Comparison of ENCODE assay signal across 19 cellular contexts in genomic region chr4:168564024-168564423, GRCh38.
DNase-seq lines count a peak whose midpoint lies in the region; ATAC-seq and TF ChIP-seq lines count a peak whose summit lies in the region.
"Had no signal": no experiment of that assay in that cellular context is flagged by ENCODE, and none has a peak within 500 bp of the region (broad histone marks: within the 10 kb centered on the region; RNA-seq: fewer than 3 reads in every experiment).

No MANE protein-coding gene starts in this region.

- ATAC-seq in HCT116 (no peak), IMR-90 (ENCODE audit: low read depth) (no peak)
- ATAC-seq: CD8-positive, alpha-beta T cell; GM12878 had no signal

- no peak overlapping the region for H3K4me2 ChIP-seq in HCT116 (ENCODE audit: low read length)
- H3K4me2 ChIP-seq in IMR-90 (ENCODE audit: low read depth, low read length), result no peak overlapping the region
- peak overlapping the region; percentile 7 for H3K4me2 ChIP-seq in smooth muscle cell
- H3K4me2 ChIP-seq: BLaER1 treated with 17β-estradiol and CSF1 and Interleukin-3, amounts not matched to agents 10 nM and 100 nM had no signal

- H4K91ac ChIP-seq in IMR-90 (ENCODE audit: insufficient read depth, low read depth, low read length), result no peak overlapping the region; the same call in 1 of the 2 replicates

- H3K56ac ChIP-seq in IMR-90 (ENCODE audit: extremely low read depth, insufficient read depth, low read length), result no peak overlapping the region

- H3K27me3 ChIP-seq in left ventricle myocardium inferior (ENCODE audit: low read depth), result no peaks in the 10 kb centered on the region
- no peaks in the 10 kb centered on the region for H3K27me3 ChIP-seq in HCT116 (ENCODE audit: insufficient read depth, low read length)
- no peaks in the 10 kb centered on the region for H3K27me3 ChIP-seq in IMR-90 (ENCODE audit: control insufficient read depth, insufficient read depth, low read length)
- no peaks in the 10 kb centered on the region for H3K27me3 ChIP-seq in smooth muscle cell (ENCODE audit: low read depth)
- H3K27me3 ChIP-seq: BLaER1 treated with 17β-estradiol and CSF1 and Interleukin-3, amounts not matched to agents 10 nM and 100 nM had no signal

- peaks cover 7% of the 10 kb centered on the region for H3K9me1 ChIP-seq in IMR-90 (ENCODE audit: insufficient read depth, low read length)

- TF ChIP-seq POLR2A in HCT116 (IDR thresholded peaks at IDR 0.05; ENCODE audit: borderline replicate concordance, extremely low read depth, insufficient read depth, insufficient read length), result no peak
- no peak for TF ChIP-seq POLR2A in IMR-90 (IDR thresholded peaks at IDR 0.05; ENCODE audit: low read depth, low read length)

- no peak overlapping the region for H4K8ac ChIP-seq in IMR-90 (ENCODE audit: low read depth in 2 of 2, low read length in 2 of 2)

- H3K79me2 ChIP-seq in HCT116 (ENCODE audit: insufficient read depth, low read length), result no peaks in the 10 kb centered on the region
- no peaks in the 10 kb centered on the region for H3K79me2 ChIP-seq in smooth muscle cell (ENCODE audit: low read depth)

- CTCF ChIA-PET in HCT116 (lab: Charles Lee), result no interaction called here
- CTCF ChIA-PET in IMR-90 (lab: Yijun Ruan, JAX), result no interaction called here

- H4K20me1 ChIP-seq in HCT116 (ENCODE audit: insufficient read depth) (no peaks in the 10 kb centered on the region), IMR-90 (ENCODE audit: insufficient read depth, low read length) (no peaks in the 10 kb centered on the region), smooth muscle cell (ENCODE audit: low read depth) (no peaks in the 10 kb centered on the region)
- H4K20me1 ChIP-seq: BLaER1 treated with 17β-estradiol and CSF1 and Interleukin-3, amounts not matched to agents 10 nM and 100 nM had no signal

- dilution Hi-C loops in IMR-90 (cut with HindIII; ENCODE audit: low sequenced_read_pairs, unreplicated experiment), result no loop called here

- H3K9ac ChIP-seq in HCT116 (ENCODE audit: low read length) (no peak overlapping the region), IMR-90 (ENCODE audit: low read depth, low read length) (no peak overlapping the region), smooth muscle cell (ENCODE audit: low read depth) (no peak overlapping the region)
- H3K9ac ChIP-seq: BLaER1 treated with 17β-estradiol and CSF1 and Interleukin-3, amounts not matched to agents 10 nM and 100 nM had no signal

- no peak overlapping the region for H3K14ac ChIP-seq in IMR-90 (replicated peaks; ENCODE audit: low read depth, low read length)

- H2AFZ ChIP-seq in HCT116 (ENCODE audit: low read depth, low read length, poor library complexity, severe bottlenecking), result no peak overlapping the region
- H2AFZ ChIP-seq in IMR-90 (replicated peaks; ENCODE audit: low read length, poor library complexity), result no peak overlapping the region
- no peak overlapping the region for H2AFZ ChIP-seq in smooth muscle cell (ENCODE audit: low read depth)

- H3K9me2 ChIP-seq in HCT116 (ENCODE audit: insufficient read depth), result no peaks in the 10 kb centered on the region

- H2AK9ac ChIP-seq in IMR-90 (replicated peaks; ENCODE audit: low read depth, low read length, poor library complexity), result no peak overlapping the region

- H3K79me1 ChIP-seq in IMR-90 (ENCODE audit: low read depth in 1 of 2, low read length in 2 of 2), result no peaks in the 10 kb centered on the region

- no peak overlapping the region for H4K5ac ChIP-seq in IMR-90 (ENCODE audit: low read depth, low read length)

- peaks cover 32% of the 10 kb centered on the region for H3F3A ChIP-seq in smooth muscle cell (ENCODE audit: low read depth)

- H3K27ac ChIP-seq in left ventricle myocardium inferior (replicated peaks), result peak overlapping the region; percentile 34
- H3K27ac ChIP-seq in HCT116 (ENCODE audit: low read depth, low read length), result peak overlapping the region; percentile 86; the same call in 1 of the 2 replicates
- no peak overlapping the region for H3K27ac ChIP-seq in IMR-90 (ENCODE audit: insufficient read depth, low read length)
- no peak overlapping the region for H3K27ac ChIP-seq in smooth muscle cell (ENCODE audit: low read depth)
- H3K27ac ChIP-seq: BLaER1 treated with 17β-estradiol and CSF1 and Interleukin-3, amounts not matched to agents 10 nM and 100 nM; C4-2B had no signal

- no peak overlapping the region for H2BK20ac ChIP-seq in IMR-90 (ENCODE audit: low read depth, low read length)

- peak overlapping the region; percentile 38; the same call in 1 of the 2 replicates for H2BK120ac ChIP-seq in IMR-90 (ENCODE audit: low read depth, low read length)

- peak overlapping the region; percentile 69; the same call in 1 of the 2 replicates for H3K4ac ChIP-seq in IMR-90 (ENCODE audit: low read depth, low read length)

- DNase-seq in left ventricle myocardium inferior (no peak), cardiac septum (ENCODE audit: low spot score) (no peak), HCT116 (ENCODE audit: low read depth, low spot score) (no peak), IMR-90 (no peak), smooth muscle cell (lab: John Stamatoyannopoulos, UW; ENCODE audit: unreplicated experiment) (no peak), GM10266 (ENCODE audit: extremely low spot score) (no peak), ACHN (no peak)
- no peak for DNase-seq in stimulated activated CD4-positive, alpha-beta T cell treated with anti-CD3 and anti-CD28 coated beads, Interleukin-12 subunit alpha, Interleukin-12 subunit beta, amount 100 ng/mL, for 4 hours
- DNase-seq: 8988T; AML-193; Caco-2; Calu3; CD4-positive, alpha-beta T cell; CD8-positive, alpha-beta T cell; DMS79 treated with DMSO at 0.1 percent for 48 hours; GF-D8 had no signal

- RAD21 ChIA-PET in HCT116 (lab: Charles Lee; ENCODE audit: low non-redundant PET in 1 of 2, low total read pairs in 2 of 2, uncharacterized antibody in 2 of 2, unreplicated experiment in 2 of 2), result interaction anchor here in 1 of 2 experiments (1.7 kb wide), 1 partner anchor 10 kb away, joined by 7 read pairs; no protein-coding TSS in a partner anchor

- no peaks in the 10 kb centered on the region for H3K9me3 ChIP-seq in left ventricle myocardium inferior (replicated peaks)
- no peaks in the 10 kb centered on the region for H3K9me3 ChIP-seq in HCT116 (ENCODE audit: control insufficient read depth in 1 of 2, insufficient read depth in 1 of 2, low read depth in 1 of 2, low read length in 2 of 2)
- H3K9me3 ChIP-seq in IMR-90 (ENCODE audit: control insufficient read depth, insufficient read depth, low read length), result no peaks in the 10 kb centered on the region
- no peaks in the 10 kb centered on the region for H3K9me3 ChIP-seq in smooth muscle cell (replicated peaks; ENCODE audit: low read depth)
- H3K9me3 ChIP-seq: BLaER1 treated with 17β-estradiol and CSF1 and Interleukin-3, amounts not matched to agents 10 nM and 100 nM; Caco-2 had no signal

- H3K36me3 ChIP-seq in left ventricle myocardium inferior (no peaks in the 10 kb centered on the region), HCT116 (ENCODE audit: control insufficient read depth in 1 of 2, insufficient read depth in 2 of 2, low read length in 2 of 2) (no peaks in the 10 kb centered on the region), IMR-90 (ENCODE audit: control insufficient read depth, insufficient read depth, low read length) (no peaks in the 10 kb centered on the region), smooth muscle cell (ENCODE audit: low read depth) (no peaks in the 10 kb centered on the region)
- H3K36me3 ChIP-seq: BLaER1 treated with 17β-estradiol and CSF1 and Interleukin-3, amounts not matched to agents 10 nM and 100 nM had no signal

- intact Hi-C loops in left ventricle myocardium inferior (cut with micrococcal nuclease) (no loop called here), cardiac septum (cut with DNase I) (no loop called here), HCT116 (cut with micrococcal nuclease) (no loop called here), IMR-90 (cut with micrococcal nuclease) (no loop called here)

- 100% methylated on average over 1 to 2 of the region's 3 CpGs for WGBS in IMR-90 (ENCODE audit: extremely low coverage in 2 of 2, insufficient read length in 1 of 2), 2 experiments
- WGBS in smooth muscle cell (ENCODE audit: low lambda C conversion rate), result 93% methylated on average over 3 of the region's 3 CpGs

- no peak overlapping the region for H2BK15ac ChIP-seq in IMR-90 (ENCODE audit: low read depth, low read length)

- H2BK5ac ChIP-seq in IMR-90 (ENCODE audit: low read depth, low read length, poor library complexity, severe bottlenecking), result no peak overlapping the region

- H3K4me1 ChIP-seq in left ventricle myocardium inferior (peaks cover 71% of the 10 kb centered on the region), HCT116 (ENCODE audit: control insufficient read depth in 1 of 2, insufficient read depth in 2 of 2, low read length in 2 of 2) (peaks cover 74 to 87% of the 10 kb centered on the region in 2 experiments), IMR-90 (ENCODE audit: control insufficient read depth, insufficient read depth, low read length) (peaks cover 14% of the 10 kb centered on the region), smooth muscle cell (ENCODE audit: low read depth) (peaks cover 24% of the 10 kb centered on the region)
- H3K4me1 ChIP-seq: BLaER1 treated with 17β-estradiol and CSF1 and Interleukin-3, amounts not matched to agents 10 nM and 100 nM had no signal

- peak overlapping the region; percentile 75; the same call in 1 of the 2 replicates for H2AK5ac ChIP-seq in IMR-90 (ENCODE audit: low read depth, low read length)

- TF ChIP-seq RAD21 in HCT116 (IDR thresholded peaks at IDR 0.05; ENCODE audit: low read depth) (no peak), IMR-90 (IDR thresholded peaks at IDR 0.05; ENCODE audit: low read length) (no peak)

- TF ChIP-seq CTCF in left ventricle myocardium inferior (IDR thresholded peaks at IDR 0.05; ENCODE audit: borderline replicate concordance), result no peak
- no peak for TF ChIP-seq CTCF in HCT116 (IDR thresholded peaks at IDR 0.05 in 2 of 3, conservative IDR thresholded peaks at IDR 0.05 in 1 of 3; ENCODE audit: borderline replicate concordance in 1 of 3, insufficient read depth in 1 of 3, low read depth in 2 of 3, low read length in 2 of 3)
- TF ChIP-seq CTCF in IMR-90 (conservative IDR thresholded peaks at IDR 0.05; ENCODE audit: low read depth, low read length), result no peak
- no peak for TF ChIP-seq CTCF in smooth muscle cell (IDR thresholded peaks at IDR 0.05; ENCODE audit: borderline replicate concordance, insufficient read depth, poor library complexity, severe bottlenecking)
- no peak for TF ChIP-seq CTCF in GM10266 (IDR thresholded peaks at IDR 0.05; ENCODE audit: control insufficient read depth, insufficient read depth, low read depth, missing control alignments)

- in situ Hi-C loops in IMR-90 (cut with MboI; ENCODE audit: low sequenced_read_pairs), result no loop called here
- in situ Hi-C loops in ACHN (cut with HindIII; ENCODE audit: low pct_ligation_motif_present, low pct_unique_long_range_greater_than_20kb, low sequenced_read_pairs), result no loop called here

- H3K18ac ChIP-seq in IMR-90 (ENCODE audit: low read depth, low read length), result no peak overlapping the region

- no peak overlapping the region for H3K4me3 ChIP-seq in left ventricle myocardium inferior
- no peak overlapping the region for H3K4me3 ChIP-seq in HCT116 (replicated peaks in 1 of 2; ENCODE audit: low read depth in 1 of 2, low read length in 2 of 2)
- H3K4me3 ChIP-seq in IMR-90 (ENCODE audit: insufficient read depth, low read depth, low read length), result no peak overlapping the region
- H3K4me3 ChIP-seq in smooth muscle cell, result no peak overlapping the region
- H3K4me3 ChIP-seq: BLaER1 treated with 17β-estradiol and CSF1 and Interleukin-3, amounts not matched to agents 10 nM and 100 nM; GM12878 had no signal

- BruUV-seq in HCT116 (replicated peaks; lab: Mats Ljungman, UMichigan) (no TSS peak), IMR-90 (replicated peaks; lab: Mats Ljungman, UMichigan) (no TSS peak)

- H3K23ac ChIP-seq in IMR-90 (ENCODE audit: low read depth, low read length), result no peak overlapping the region

- POLR2A ChIA-PET in HCT116 (lab: Charles Lee) (no interaction called here), IMR-90 (lab: Charles Lee; ENCODE audit: unreplicated experiment) (no interaction called here)

Comparison
In these comparisons a context has a peak if more than half of its experiments do, and no peak if none do; other contexts are left out.
1. H3K27ac ChIP-seq: peak in left ventricle myocardium inferior (single experiment) and HCT116 (single experiment); none in IMR-90 (single experiment) and smooth muscle cell (single experiment).